In the genomic region with DNA sequence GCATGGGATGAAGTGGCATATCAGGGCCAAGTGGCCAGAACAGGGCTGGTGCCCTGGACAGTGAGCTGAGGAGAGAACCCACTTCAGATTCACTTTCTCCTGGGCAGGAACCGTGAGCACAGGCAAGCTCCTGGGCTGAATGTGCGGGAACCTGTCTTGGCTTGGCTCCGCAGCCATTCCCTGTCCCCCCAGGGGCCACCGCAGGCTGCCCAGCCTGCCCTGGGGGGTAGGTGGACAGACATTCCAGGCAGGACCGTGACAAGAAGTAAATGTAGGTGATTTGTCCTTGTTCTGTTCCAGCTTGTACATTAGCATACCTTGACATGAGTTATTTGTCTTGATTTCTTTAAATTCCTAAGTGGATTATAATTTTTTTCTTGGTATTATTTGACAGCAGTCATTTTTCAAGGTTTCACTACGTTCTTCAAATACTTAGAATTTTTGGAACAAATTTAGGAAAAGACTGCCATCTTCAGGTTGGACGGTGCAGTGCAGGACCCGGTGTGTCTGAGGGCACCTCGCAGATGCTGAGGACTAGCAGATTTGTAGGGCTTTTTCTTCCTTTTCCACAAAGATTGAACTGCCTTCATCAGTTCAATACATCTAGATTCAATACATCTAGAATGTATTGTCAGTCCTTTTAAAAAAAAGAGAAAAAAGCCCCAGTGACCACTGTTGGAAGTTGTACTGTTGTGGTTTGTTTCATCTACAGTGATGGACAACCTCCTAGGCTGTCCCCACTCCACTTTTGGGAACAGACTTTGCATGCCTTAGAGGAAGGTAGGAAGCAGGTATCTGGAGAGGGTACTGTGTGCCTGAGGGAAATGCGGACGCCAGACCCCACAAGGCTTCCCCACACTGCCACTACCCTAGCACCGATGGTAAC, we compare ENCODE assay signal across 8 cellular contexts.
DNase-seq lines count a peak whose midpoint lies in the region; ATAC-seq and TF ChIP-seq lines count a peak whose summit lies in the region.

No MANE protein-coding gene starts in this region.

- TF ChIP-seq EP300 in esophagus muscularis mucosa (IDR thresholded peaks at IDR 0.05) (no peak), upper lobe of left lung (IDR thresholded peaks at IDR 0.05) (no peak)

- peak overlapping the region; percentile 62 for H3K27ac Mint-ChIP-seq in neural crest cell (ENCODE audit: unreplicated experiment)

- in situ Hi-C loops in HAP-1 (cut with MboI; ENCODE audit: low sequenced_read_pairs) = loop anchor here (5.0 to 25.0 kb wide), 3 partner anchors 207 to 482 kb away; no protein-coding TSS in a partner anchor

- H3K4me3 ChIP-seq in HAP-1 = no peak overlapping the region
- H3K4me3 ChIP-seq in esophagus muscularis mucosa = no peak overlapping the region
- H3K4me3 ChIP-seq in upper lobe of left lung = no peak overlapping the region

- H3K4me1 ChIP-seq in HAP-1 = peaks cover 8% of the 10 kb centered on the region
- peaks cover 20 to 78% (median 53%) of the 10 kb centered on the region in 4 donors for H3K4me1 ChIP-seq in esophagus muscularis mucosa
- H3K4me1 ChIP-seq in upper lobe of left lung = peaks cover 5 to 10% (median 7%) of the 10 kb centered on the region in 4 donors

- H3K27ac ChIP-seq in esophagus muscularis mucosa (replicated peaks in 1 of 4) (peak overlapping the region; percentile 20 to 69 (median 48)), upper lobe of left lung (peak overlapping the region in 1 of 4 donors; percentile 31)

- intact Hi-C loops in esophagus muscularis mucosa (cut with DNase I) = loop anchor here (1.0 to 5.0 kb wide), 4 partner anchors 297 to 605 kb away; no protein-coding TSS in a partner anchor

- H3K9me3 ChIP-seq in HAP-1 = no peaks in the 10 kb centered on the region
- H3K9me3 ChIP-seq in esophagus muscularis mucosa = no peaks in the 10 kb centered on the region
- H3K9me3 ChIP-seq in upper lobe of left lung = no peaks in the 10 kb centered on the region

- no peaks in the 10 kb centered on the region for H3K27me3 Mint-ChIP-seq in neural crest cell (ENCODE audit: low read depth)

- WGBS in esophagus muscularis mucosa = 39% methylated on average over 12 of the region's 12 CpGs
- WGBS in upper lobe of left lung, 2 donors = 50 to 54% methylated on average over 9 to 12 of the region's 12 CpGs

- H3K36me3 ChIP-seq in HAP-1 (replicated peaks) (peaks cover 12% of the 10 kb centered on the region), esophagus muscularis mucosa (peaks cover 0 to 7% (median 2%) of the 10 kb centered on the region in 4 donors), upper lobe of left lung (no peaks in the 10 kb centered on the region)

- peak; percentile 70 for DNase-seq in COLO829 (ENCODE audit: low spot score)
- DNase-seq in HAP-1 (ENCODE audit: low spot score in 2 of 2) = peak; percentile 81 to 84
- peak; percentile 18 for DNase-seq in NCI-H460 (ENCODE audit: extremely low read depth, low read depth)
- peak; percentile 72 for DNase-seq in activated CD8-positive, alpha-beta memory T cell treated with anti-CD3 and anti-CD28 coated beads for 24 hours
- no peak for DNase-seq in esophagus muscularis mucosa (ENCODE audit: extremely low spot score)
- peak; percentile 75 for DNase-seq in neural crest cell (ENCODE audit: low read depth, low spot score)
- DNase-seq in upper lobe of left lung = peak; percentile 33 to 60

- H3K36me3 Mint-ChIP-seq in neural crest cell (ENCODE audit: low read depth) = peaks cover 11% of the 10 kb centered on the region

- peaks cover 4% of the 10 kb centered on the region for H3K4me1 Mint-ChIP-seq in neural crest cell

- ATAC-seq in upper lobe of left lung (ENCODE audit: low FRiP score in 2 of 2) (peak in 1 of 2 donors; percentile 76), GM21526 (IDR thresholded peaks at IDR 0.05; ENCODE audit: low FRiP score, unreplicated experiment) (no peak)

- TF ChIP-seq POLR2A in esophagus muscularis mucosa (IDR thresholded peaks at IDR 0.05; ENCODE audit: low read depth) (no peak), upper lobe of left lung (IDR thresholded peaks at IDR 0.05) (no peak)

- H3K27me3 ChIP-seq in HAP-1 (ENCODE audit: low read depth) (no peaks in the 10 kb centered on the region), esophagus muscularis mucosa (no peaks in the 10 kb centered on the region), upper lobe of left lung (no peaks in the 10 kb centered on the region)

- H3K4me3 Mint-ChIP-seq in neural crest cell = no peak overlapping the region

- H3K9me3 Mint-ChIP-seq in neural crest cell = no peaks in the 10 kb centered on the region

- TF ChIP-seq CTCF in esophagus muscularis mucosa (IDR thresholded peaks at IDR 0.05) (peak in 2 of 3 experiments; percentile 96 to 98), neural crest cell (conservative IDR thresholded peaks at IDR 0.05) (peak; percentile 94), upper lobe of left lung (IDR thresholded peaks at IDR 0.05) (peak; percentile 59 to 93 (median 76))
